1 cellular context compared by ENCODE assay signal in genomic region chr3:45546636-45547201, GRCh38.
TF ChIP-seq lines count a peak whose summit lies in the region.

No MANE protein-coding gene starts in this region.

TF ChIP-seq in GM23338, 12 proteins besides CTCF, POLR2A, EP300 and RAD21 (continued from another document):
- TF ChIP-seq ZNF462 (CRISPR knock-in tag; IDR thresholded peaks at IDR 0.05): no peak
- TF ChIP-seq ETS1 (IDR thresholded peaks at IDR 0.05): no peak
- TF ChIP-seq JUNB (IDR thresholded peaks at IDR 0.05; ENCODE audit: unreplicated experiment): no peak
- no peak for TF ChIP-seq ZNF331 (CRISPR knock-in tag; IDR thresholded peaks at IDR 0.05; ENCODE audit: low read depth)
- TF ChIP-seq ZNF114 (CRISPR knock-in tag; IDR thresholded peaks at IDR 0.05): no peak
- TF ChIP-seq POLR2AphosphoS5 (IDR thresholded peaks at IDR 0.05; ENCODE audit: low read depth): no peak
- TF ChIP-seq EZH2 (IDR thresholded peaks at IDR 0.05; ENCODE audit: low read depth, unreplicated experiment): no peak
